Comparison of ENCODE assay signal across 11 cellular contexts in the genomic region with DNA sequence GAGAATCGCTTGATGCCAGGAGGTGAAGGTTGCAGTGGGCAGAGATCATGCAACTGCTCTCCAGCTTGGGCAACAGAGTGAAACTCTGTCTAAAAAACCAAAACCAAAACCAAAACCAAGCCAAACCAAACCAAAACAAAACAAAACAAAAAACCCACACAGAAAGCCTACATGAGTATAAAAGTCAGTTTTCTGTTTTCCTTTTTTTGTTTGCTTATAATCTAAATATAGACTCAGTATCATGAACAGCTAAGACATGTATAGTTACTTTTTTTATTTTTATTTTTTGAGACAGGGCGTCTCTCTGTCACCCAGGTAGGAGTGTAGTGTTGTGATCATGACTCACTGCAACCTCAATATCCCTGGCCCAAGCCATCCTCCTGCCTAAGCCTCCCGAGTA. TPM values are rescaled to one million over a fixed set of nuclear protein-coding genes. Genes with fewer than 3 reads are reported as not detected.
DNase-seq lines count a peak whose midpoint lies in the region; ATAC-seq and TF ChIP-seq lines count a peak whose summit lies in the region.
"Had no signal": no experiment of that assay in that cellular context is flagged by ENCODE, and none has a peak within 500 bp of the region (broad histone marks: within the 10 kb centered on the region; RNA-seq: fewer than 3 reads in every experiment).

No MANE protein-coding gene starts in this region.

- no peak overlapping the region for H3K9ac ChIP-seq in neuronal stem cell (ENCODE audit: low read depth, low read length, poor library complexity)

- H2BK12ac ChIP-seq in neuronal stem cell (ENCODE audit: low read length): no peak overlapping the region

- no peak overlapping the region for H2AK5ac ChIP-seq in neuronal stem cell (ENCODE audit: low read depth, low read length)

- no peaks in the 10 kb centered on the region for H3K9me3 Mint-ChIP-seq in stimulated activated naive CD8-positive, alpha-beta T cell treated with anti-CD3 and anti-CD28 coated beads, Interleukin-15, amount 100 ng/mL, for 72 hours
- H3K9me3 Mint-ChIP-seq: neural crest cell had no signal

- H3K4me1 ChIP-seq in neuronal stem cell (ENCODE audit: control insufficient read depth in 2 of 2, insufficient read depth in 1 of 2, low read depth in 1 of 2, low read length in 2 of 2) (no peaks in the 10 kb centered on the region), hepatocyte (ENCODE audit: insufficient read depth) (no peaks in the 10 kb centered on the region), BE2C (no peaks in the 10 kb centered on the region)
- H3K4me1 ChIP-seq: HAP-1 had no signal

- H3K27ac Mint-ChIP-seq in stimulated activated naive CD8-positive, alpha-beta T cell treated with anti-CD3 and anti-CD28 coated beads, Interleukin-15, amount 100 ng/mL, for 72 hours: no peak overlapping the region

- peak; percentile 56 for ATAC-seq in stimulated activated naive CD8-positive, alpha-beta T cell treated with anti-CD3 and anti-CD28 coated beads, Interleukin-15, amount 100 ng/mL, for 72 hours
- ATAC-seq in stimulated activated naive CD8-positive, alpha-beta T cell treated with anti-CD3 and anti-CD28 coated beads, Interleukin-15, Interleukin-2, amounts not matched to agents 100 U/mL and 50 U/mL, for 24 hours: no peak
- ATAC-seq in HG02759 (IDR thresholded peaks at IDR 0.05; ENCODE audit: unreplicated experiment) (peak; percentile 74), HG03575 (IDR thresholded peaks at IDR 0.05; ENCODE audit: extremely low read depth, insufficient number of reproducible peaks, low FRiP score, unreplicated experiment) (peak; percentile 37), Right ventricle myocardium inferior (no peak)

- intact Hi-C loops in Right ventricle myocardium inferior (cut with DNase I): no loop called here

- H3K36me3 ChIP-seq in neuronal stem cell (replicated peaks in 1 of 2; ENCODE audit: control insufficient read depth in 2 of 2, insufficient read depth in 2 of 2, low read length in 2 of 2) (no peaks in the 10 kb centered on the region), hepatocyte (replicated peaks; ENCODE audit: insufficient read depth, low read depth) (no peaks in the 10 kb centered on the region), BE2C (no peaks in the 10 kb centered on the region)
- H3K36me3 ChIP-seq: HAP-1 had no signal

- DNase-seq in stimulated activated naive CD8-positive, alpha-beta T cell treated with anti-CD3 and anti-CD28 coated beads, Interleukin-15, amount 100 ng/mL, for 72 hours: no peak
- DNase-seq in stimulated activated naive CD8-positive, alpha-beta T cell treated with anti-CD3 and anti-CD28 coated beads, Interleukin-15, Interleukin-2, amounts not matched to agents 100 U/mL and 50 U/mL, for 24 hours: no peak
- DNase-seq in neuronal stem cell (ENCODE audit: low spot score): no peak
- DNase-seq in hepatocyte (ENCODE audit: low spot score): no peak
- DNase-seq in BE2C: no peak
- no peak for DNase-seq in Right ventricle myocardium inferior (ENCODE audit: missing footprints)
- DNase-seq: NCI-H446 treated with DMSO at 0.1 percent for 48 hours had no signal

- H3K4me3 Mint-ChIP-seq in stimulated activated naive CD8-positive, alpha-beta T cell treated with anti-CD3 and anti-CD28 coated beads, Interleukin-15, amount 100 ng/mL, for 72 hours: no peak overlapping the region
- H3K4me3 Mint-ChIP-seq: neural crest cell had no signal

- H3K4me3 ChIP-seq in neuronal stem cell (ENCODE audit: low read length in 2 of 2) (peak overlapping the region in 1 of 2 donors; percentile 29), hepatocyte (no peak overlapping the region), BE2C (ENCODE audit: low read depth, low read length) (no peak overlapping the region)
- H3K4me3 ChIP-seq: HAP-1 had no signal

- H2BK5ac ChIP-seq in neuronal stem cell (ENCODE audit: low read length): no peak overlapping the region

- H3K23ac ChIP-seq in neuronal stem cell (ENCODE audit: low read depth, low read length, poor library complexity): no peak overlapping the region

- no peak overlapping the region for H4K8ac ChIP-seq in neuronal stem cell (ENCODE audit: low read depth, low read length)

- H4K20me1 ChIP-seq in hepatocyte (ENCODE audit: insufficient read depth, poor library complexity, severe bottlenecking): no peaks in the 10 kb centered on the region

- H3K27me3 Mint-ChIP-seq in stimulated activated naive CD8-positive, alpha-beta T cell treated with anti-CD3 and anti-CD28 coated beads, Interleukin-15, amount 100 ng/mL, for 72 hours: peaks cover 8% of the 10 kb centered on the region

- H3K4ac ChIP-seq in neuronal stem cell (ENCODE audit: low read length): no peak overlapping the region

- H2BK15ac ChIP-seq in neuronal stem cell (ENCODE audit: low read length): no peak overlapping the region

- no peak overlapping the region for H2BK120ac ChIP-seq in neuronal stem cell (ENCODE audit: low read depth, low read length)

- H3K27ac ChIP-seq in neuronal stem cell (replicated peaks; ENCODE audit: low read length): no peak overlapping the region
- H3K27ac ChIP-seq in hepatocyte: no peak overlapping the region

- H3K4me1 Mint-ChIP-seq in stimulated activated naive CD8-positive, alpha-beta T cell treated with anti-CD3 and anti-CD28 coated beads, Interleukin-15, amount 100 ng/mL, for 72 hours: peaks cover 19% of the 10 kb centered on the region
- H3K4me1 Mint-ChIP-seq: neural crest cell had no signal

- H3K27me3 ChIP-seq in neuronal stem cell (ENCODE audit: control insufficient read depth in 3 of 3, insufficient read depth in 3 of 3, low read depth in 1 of 3, low read length in 3 of 3): peaks cover 0 to 4% (median 0%) of the 10 kb centered on the region in 3 experiments
- no peaks in the 10 kb centered on the region for H3K27me3 ChIP-seq in hepatocyte
- no peaks in the 10 kb centered on the region for H3K27me3 ChIP-seq in BE2C

- H3K4me2 ChIP-seq in neuronal stem cell (ENCODE audit: insufficient read depth, low read length, poor library complexity, severe bottlenecking): no peak overlapping the region
- H3K4me2 ChIP-seq in hepatocyte: no peak overlapping the region

- WGBS in neuronal stem cell (ENCODE audit: extremely low coverage in 2 of 2, insufficient read length in 2 of 2, insufficient replicate concordance in 1 of 2), 2 donors: no CpG with 5 or more reads among the region's 3 CpGs
- 98% methylated on average over 3 of the region's 3 CpGs for WGBS in hepatocyte (ENCODE audit: low lambda C conversion rate, missing lambda C conversion rate)

- H2AFZ ChIP-seq in neuronal stem cell (ENCODE audit: low read length) (no peak overlapping the region), hepatocyte (no peak overlapping the region)

- no peak for TF ChIP-seq CTCF in hepatocyte (IDR thresholded peaks at IDR 0.05; ENCODE audit: poor library complexity)
- TF ChIP-seq CTCF in BE2C (IDR thresholded peaks at IDR 0.05; ENCODE audit: low read depth, low read length): no peak

- H3K18ac ChIP-seq in neuronal stem cell (ENCODE audit: low read length): no peak overlapping the region

- H4K91ac ChIP-seq in neuronal stem cell (ENCODE audit: low read depth, low read length, poor library complexity): no peak overlapping the region

- no peaks in the 10 kb centered on the region for H3K79me1 ChIP-seq in neuronal stem cell (ENCODE audit: low read depth, low read length)

- no peaks in the 10 kb centered on the region for H3K79me2 ChIP-seq in hepatocyte

- H3K9me2 ChIP-seq in hepatocyte (replicated peaks; ENCODE audit: insufficient read depth): no peaks in the 10 kb centered on the region

- H3K9me3 ChIP-seq in neuronal stem cell (replicated peaks in 1 of 2; ENCODE audit: control insufficient read depth in 2 of 2, insufficient read depth in 1 of 2, low read depth in 1 of 2, low read length in 2 of 2) (no peaks in the 10 kb centered on the region), hepatocyte (ENCODE audit: low read depth) (no peaks in the 10 kb centered on the region), BE2C (no peaks in the 10 kb centered on the region)
- H3K9me3 ChIP-seq: HAP-1 had no signal

- H3K14ac ChIP-seq in neuronal stem cell (ENCODE audit: low read length): no peak overlapping the region

RNA-seq across cellular contexts. Expression of gene MTPN, which starts 16.8 kb away (rescaled TPM):
- polyA plus RNA-seq in neuronal stem cell (2013, experiment 1 of 2): 128 TPM
- polyA plus RNA-seq in neuronal stem cell (2013, experiment 2 of 2): 133 TPM
- total RNA-seq in hepatocyte (108 and 131 TPM in 2 replicates), Right ventricle myocardium inferior (72.9 TPM)
- 32.8 and 33.5 TPM in 2 replicates for polyA plus RNA-seq in hepatocyte
- 110 TPM for polyA plus RNA-seq in BE2C (2012; ENCODE audit: insufficient read depth, insufficient read length, low read depth)

Comparison
In these comparisons a context has a peak if more than half of its experiments do, and no peak if none do; other contexts are left out.
1. ATAC-seq: peak in stimulated activated naive CD8-positive, alpha-beta T cell treated with anti-CD3 and anti-CD28 coated beads, Interleukin-15, amount 100 ng/mL, for 72 hours (single experiment), HG02759 (single experiment) and HG03575 (single experiment); none in stimulated activated naive CD8-positive, alpha-beta T cell treated with anti-CD3 and anti-CD28 coated beads, Interleukin-15, Interleukin-2, amounts not matched to agents 100 U/mL and 50 U/mL, for 24 hours (single experiment) and Right ventricle myocardium inferior (single experiment).